ENCODE assay signal across 1 cellular context in the genomic region with DNA sequence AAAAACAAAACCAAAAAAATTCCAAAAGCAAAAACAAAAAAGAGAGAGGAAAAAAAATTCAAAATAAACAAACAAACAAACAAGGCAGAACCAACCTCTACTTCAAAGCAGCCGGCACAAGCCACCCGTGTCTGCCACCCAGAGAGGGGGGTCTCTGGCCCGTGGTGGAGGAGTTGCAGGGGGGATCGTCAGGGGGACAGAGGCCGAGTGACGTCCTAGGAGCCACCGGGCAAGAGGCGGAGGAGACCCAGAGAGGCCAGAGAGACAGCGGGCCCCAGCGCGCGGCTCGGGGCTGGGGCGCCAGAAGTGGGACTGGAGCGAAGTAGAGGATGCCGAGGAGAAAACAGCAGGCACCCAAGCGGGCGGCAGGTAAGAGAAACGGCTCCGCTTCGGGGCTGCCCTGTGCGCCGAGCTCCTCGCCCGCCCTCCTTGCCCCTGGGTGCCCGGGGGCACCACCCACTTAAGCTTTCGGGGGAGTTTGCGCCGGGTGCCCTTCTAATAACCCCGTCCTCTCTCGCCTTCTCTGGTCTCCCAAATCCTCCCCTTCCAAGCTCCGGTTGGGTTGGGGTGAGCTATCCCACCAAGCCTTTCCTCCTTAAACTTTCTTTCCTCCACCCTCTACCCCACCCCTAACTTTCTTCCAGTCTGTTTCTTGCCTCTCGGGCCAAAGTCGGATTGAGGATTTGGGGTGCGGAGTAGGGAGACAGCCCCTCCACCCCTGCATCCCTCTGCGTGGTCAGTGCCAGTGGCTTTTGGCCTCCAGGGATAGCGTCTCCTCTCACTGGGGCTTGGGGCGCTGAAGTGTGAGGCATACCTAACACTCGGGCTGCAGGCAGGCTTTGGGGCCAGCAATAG.
TF ChIP-seq lines count a peak whose summit lies in the region.

No MANE protein-coding gene starts in this region.

TF ChIP-seq in HEK293, 187 proteins besides CTCF, POLR2A, EP300 and RAD21 (continued from another document):
- TF ChIP-seq, protein P1, sequence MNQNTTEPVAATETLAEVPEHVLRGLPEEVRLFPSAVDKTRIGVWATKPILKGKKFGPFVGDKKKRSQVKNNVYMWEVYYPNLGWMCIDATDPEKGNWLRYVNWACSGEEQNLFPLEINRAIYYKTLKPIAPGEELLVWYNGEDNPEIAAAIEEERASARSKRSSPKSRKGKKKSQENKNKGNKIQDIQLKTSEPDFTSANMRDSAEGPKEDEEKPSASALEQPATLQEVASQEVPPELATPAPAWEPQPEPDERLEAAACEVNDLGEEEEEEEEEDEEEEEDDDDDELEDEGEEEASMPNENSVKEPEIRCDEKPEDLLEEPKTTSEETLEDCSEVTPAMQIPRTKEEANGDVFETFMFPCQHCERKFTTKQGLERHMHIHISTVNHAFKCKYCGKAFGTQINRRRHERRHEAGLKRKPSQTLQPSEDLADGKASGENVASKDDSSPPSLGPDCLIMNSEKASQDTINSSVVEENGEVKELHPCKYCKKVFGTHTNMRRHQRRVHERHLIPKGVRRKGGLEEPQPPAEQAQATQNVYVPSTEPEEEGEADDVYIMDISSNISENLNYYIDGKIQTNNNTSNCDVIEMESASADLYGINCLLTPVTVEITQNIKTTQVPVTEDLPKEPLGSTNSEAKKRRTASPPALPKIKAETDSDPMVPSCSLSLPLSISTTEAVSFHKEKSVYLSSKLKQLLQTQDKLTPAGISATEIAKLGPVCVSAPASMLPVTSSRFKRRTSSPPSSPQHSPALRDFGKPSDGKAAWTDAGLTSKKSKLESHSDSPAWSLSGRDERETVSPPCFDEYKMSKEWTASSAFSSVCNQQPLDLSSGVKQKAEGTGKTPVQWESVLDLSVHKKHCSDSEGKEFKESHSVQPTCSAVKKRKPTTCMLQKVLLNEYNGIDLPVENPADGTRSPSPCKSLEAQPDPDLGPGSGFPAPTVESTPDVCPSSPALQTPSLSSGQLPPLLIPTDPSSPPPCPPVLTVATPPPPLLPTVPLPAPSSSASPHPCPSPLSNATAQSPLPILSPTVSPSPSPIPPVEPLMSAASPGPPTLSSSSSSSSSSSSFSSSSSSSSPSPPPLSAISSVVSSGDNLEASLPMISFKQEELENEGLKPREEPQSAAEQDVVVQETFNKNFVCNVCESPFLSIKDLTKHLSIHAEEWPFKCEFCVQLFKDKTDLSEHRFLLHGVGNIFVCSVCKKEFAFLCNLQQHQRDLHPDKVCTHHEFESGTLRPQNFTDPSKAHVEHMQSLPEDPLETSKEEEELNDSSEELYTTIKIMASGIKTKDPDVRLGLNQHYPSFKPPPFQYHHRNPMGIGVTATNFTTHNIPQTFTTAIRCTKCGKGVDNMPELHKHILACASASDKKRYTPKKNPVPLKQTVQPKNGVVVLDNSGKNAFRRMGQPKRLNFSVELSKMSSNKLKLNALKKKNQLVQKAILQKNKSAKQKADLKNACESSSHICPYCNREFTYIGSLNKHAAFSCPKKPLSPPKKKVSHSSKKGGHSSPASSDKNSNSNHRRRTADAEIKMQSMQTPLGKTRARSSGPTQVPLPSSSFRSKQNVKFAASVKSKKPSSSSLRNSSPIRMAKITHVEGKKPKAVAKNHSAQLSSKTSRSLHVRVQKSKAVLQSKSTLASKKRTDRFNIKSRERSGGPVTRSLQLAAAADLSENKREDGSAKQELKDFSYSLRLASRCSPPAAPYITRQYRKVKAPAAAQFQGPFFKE (tag by site-specific recombination; IDR thresholded peaks at IDR 0.05; ENCODE audit: borderline replicate concordance) = no peak
- peak; percentile 81 for TF ChIP-seq GLIS2 (tag by site-specific recombination; IDR thresholded peaks at IDR 0.05)
- peak; percentile 76 for TF ChIP-seq ZIC2 (tag by site-specific recombination; IDR thresholded peaks at IDR 0.05)
- TF ChIP-seq, protein P2, sequence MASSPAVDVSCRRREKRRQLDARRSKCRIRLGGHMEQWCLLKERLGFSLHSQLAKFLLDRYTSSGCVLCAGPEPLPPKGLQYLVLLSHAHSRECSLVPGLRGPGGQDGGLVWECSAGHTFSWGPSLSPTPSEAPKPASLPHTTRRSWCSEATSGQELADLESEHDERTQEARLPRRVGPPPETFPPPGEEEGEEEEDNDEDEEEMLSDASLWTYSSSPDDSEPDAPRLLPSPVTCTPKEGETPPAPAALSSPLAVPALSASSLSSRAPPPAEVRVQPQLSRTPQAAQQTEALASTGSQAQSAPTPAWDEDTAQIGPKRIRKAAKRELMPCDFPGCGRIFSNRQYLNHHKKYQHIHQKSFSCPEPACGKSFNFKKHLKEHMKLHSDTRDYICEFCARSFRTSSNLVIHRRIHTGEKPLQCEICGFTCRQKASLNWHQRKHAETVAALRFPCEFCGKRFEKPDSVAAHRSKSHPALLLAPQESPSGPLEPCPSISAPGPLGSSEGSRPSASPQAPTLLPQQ (tag by site-specific recombination; IDR thresholded peaks at IDR 0.05) = peak; percentile 59; the same call in 1 of the 2 replicates
- TF ChIP-seq ZNF610 (tag by site-specific recombination; IDR thresholded peaks at IDR 0.05; ENCODE audit: borderline replicate concordance) = no peak
- peak; percentile 63 for TF ChIP-seq GLIS1 (tag by site-specific recombination; IDR thresholded peaks at IDR 0.05)
- no peak for TF ChIP-seq ZNF391 (tag by site-specific recombination; IDR thresholded peaks at IDR 0.05; ENCODE audit: borderline replicate concordance, low read depth)
TF ChIP-seq in HEK293: peak in this region for 16.
